In genomic region chr3:31010491-31010890, GRCh38 we compare ENCODE assay signal across 19 cellular contexts.
DNase-seq lines count a peak whose midpoint lies in the region; ATAC-seq and TF ChIP-seq lines count a peak whose summit lies in the region.
"Had no signal": no experiment of that assay in that cellular context is flagged by ENCODE, and none has a peak within 500 bp of the region (broad histone marks: within the 10 kb centered on the region; RNA-seq: fewer than 3 reads in every experiment).

No MANE protein-coding gene starts in this region.

- peaks cover 19% of the 10 kb centered on the region for H3K9me3 Mint-ChIP-seq in Caco-2 (ENCODE audit: unreplicated experiment)

- H3K9me3 ChIP-seq in Caco-2 (0 out of 2 replicates have a peak, but pooled peaks cover 3% of the 10 kb centered on the region), PC-3 (ENCODE audit: low read length) (no peaks in the 10 kb centered on the region), neuronal stem cell (replicated peaks in 1 of 2; ENCODE audit: control insufficient read depth in 2 of 2, insufficient read depth in 1 of 2, low read depth in 1 of 2, low read length in 2 of 2) (peaks cover 0 to 2% of the 10 kb centered on the region in 2 donors)
- H3K9me3 ChIP-seq: stomach had no signal

- peak overlapping the region; percentile 52 for H3K9ac ChIP-seq in PC-3 (ENCODE audit: low read length)
- H3K9ac ChIP-seq in neuronal stem cell (ENCODE audit: low read depth, low read length, poor library complexity) = no peak overlapping the region

- no peak for TF ChIP-seq CTCF in Caco-2 (IDR thresholded peaks at IDR 0.05; ENCODE audit: insufficient read depth in 1 of 2, low read depth in 1 of 2, low read length in 1 of 2, severe bottlenecking in 1 of 2, unreplicated experiment in 1 of 2)
- no peak for TF ChIP-seq CTCF in PC-3 (conservative IDR thresholded peaks at IDR 0.05; ENCODE audit: low read depth, low read length)

- no peaks in the 10 kb centered on the region for H3K79me1 ChIP-seq in neuronal stem cell (ENCODE audit: low read depth, low read length)

- DNase-seq in Caco-2 (no peak), PC-3 (peak; percentile 58), dermis blood vessel endothelial cell (peak; percentile 84), non-pigmented ciliary epithelial cell (ENCODE audit: low read depth) (peak; percentile 75), cerebellum (ENCODE audit: low spot score) (no peak), neuronal stem cell (ENCODE audit: low spot score) (no peak), NCI-H1105 treated with DMSO at 0.1 percent for 48 hours (lab: John Stamatoyannopoulos, UW) (no peak), NAMALWA (ENCODE audit: low spot score) (no peak)
- DNase-seq: activated CD4-positive, alpha-beta T cell treated with anti-CD3 and anti-CD28 coated beads, Interleukin-2, amount 50 U/mL, for 1 hour; activated naive CD4-positive, alpha-beta T cell treated with anti-CD3 and anti-CD28 coated beads, Interleukin-2, amount 10 ng/mL, durations not matched to agents 7 days and 5 days; central memory CD4-positive, alpha-beta T cell; DMS 273 treated with DMSO at 0.1 percent for 48 hours; kidney; NCI-H2107; stomach had no signal

- peak overlapping the region; percentile 18; the same call in 1 of the 2 replicates for H3K4me2 ChIP-seq in PC-3 (ENCODE audit: low read length)
- H3K4me2 ChIP-seq in neuronal stem cell (ENCODE audit: insufficient read depth, low read length, poor library complexity, severe bottlenecking) = no peak overlapping the region

- no peak overlapping the region for H4K8ac ChIP-seq in neuronal stem cell (ENCODE audit: low read depth, low read length)

- BruUV-seq in Caco-2 (replicated peaks; lab: Mats Ljungman, UMichigan) (no TSS peak), PC-3 (replicated peaks; lab: Mats Ljungman, UMichigan) (no TSS peak)

- H3K27me3 ChIP-seq in Caco-2 (replicated peaks; ENCODE audit: control insufficient read depth, insufficient read depth, low read length) (no peaks in the 10 kb centered on the region), PC-3 (ENCODE audit: low read length) (no peaks in the 10 kb centered on the region), neuronal stem cell (ENCODE audit: control insufficient read depth in 3 of 3, insufficient read depth in 3 of 3, low read depth in 1 of 3, low read length in 3 of 3) (peaks cover 0 to 15% (median 0%) of the 10 kb centered on the region in 3 experiments)
- H3K27me3 ChIP-seq: stomach had no signal

- POLR2A ChIA-PET in Caco-2 (lab: Charles Lee) (no interaction called here), PC-3 (lab: Charles Lee; ENCODE audit: unreplicated experiment) (no interaction called here)

- no peak overlapping the region for H3K4me3 Mint-ChIP-seq in Caco-2 (ENCODE audit: unreplicated experiment)
- H3K4me3 Mint-ChIP-seq: activated naive CD4-positive, alpha-beta T cell treated with anti-CD3 and anti-CD28 coated beads, Interleukin-2, amount 10 ng/mL, durations not matched to agents 7 days and 5 days; endodermal cell; mesothelial cell of epicardium; neural crest cell had no signal

- H3K79me2 ChIP-seq in PC-3 (ENCODE audit: low read length) = no peaks in the 10 kb centered on the region

- H4K20me1 ChIP-seq in PC-3 (ENCODE audit: low read length) = no peaks in the 10 kb centered on the region

- no peaks in the 10 kb centered on the region for H3K27me3 Mint-ChIP-seq in Caco-2 (ENCODE audit: insufficient read depth, unreplicated experiment)

- H3F3A ChIP-seq in PC-3 (ENCODE audit: low read length, unreplicated experiment) = no peaks in the 10 kb centered on the region

- no peaks in the 10 kb centered on the region for H3K9me2 ChIP-seq in PC-3 (replicated peaks; ENCODE audit: low read length)

- no peaks in the 10 kb centered on the region for H3K36me3 Mint-ChIP-seq in Caco-2 (ENCODE audit: insufficient read depth, unreplicated experiment)
- H3K36me3 Mint-ChIP-seq: mesothelial cell of epicardium had no signal

- peak overlapping the region; percentile 81 for H3K27ac ChIP-seq in PC-3 (ENCODE audit: low read length)
- H3K27ac ChIP-seq in neuronal stem cell (replicated peaks; ENCODE audit: low read length) = no peak overlapping the region
- H3K27ac ChIP-seq: stomach had no signal

- H3K14ac ChIP-seq in neuronal stem cell (ENCODE audit: low read length) = no peak overlapping the region

- intact Hi-C loops in Caco-2 (cut with micrococcal nuclease; ENCODE audit: unreplicated experiment) = loop anchor here (1.0 to 2.0 kb wide), 5 partner anchors 30 to 231 kb away; no protein-coding TSS in a partner anchor
- intact Hi-C loops in PC-3 (cut with micrococcal nuclease) = no loop called here

- H3K4me3 ChIP-seq in Caco-2 (ENCODE audit: low read depth, low read length) = no peak overlapping the region
- no peak overlapping the region for H3K4me3 ChIP-seq in PC-3 (ENCODE audit: low read length)
- H3K4me3 ChIP-seq in neuronal stem cell (ENCODE audit: low read length in 2 of 2) = no peak overlapping the region
- H3K4me3 ChIP-seq: stomach had no signal

- H2BK15ac ChIP-seq in neuronal stem cell (ENCODE audit: low read length) = no peak overlapping the region

- H2AFZ ChIP-seq in PC-3 (ENCODE audit: low read length) = no peak overlapping the region
- no peak overlapping the region for H2AFZ ChIP-seq in neuronal stem cell (ENCODE audit: low read length)

- H2BK120ac ChIP-seq in neuronal stem cell (ENCODE audit: low read depth, low read length) = no peak overlapping the region

- H2BK12ac ChIP-seq in neuronal stem cell (ENCODE audit: low read length) = no peak overlapping the region

- no peak overlapping the region for H3K23ac ChIP-seq in neuronal stem cell (ENCODE audit: low read depth, low read length, poor library complexity)

- no peak overlapping the region for H3K18ac ChIP-seq in neuronal stem cell (ENCODE audit: low read length)

- ATAC-seq in PC-3 = 0 out of 2 replicates have a peak, but pooled peaks have one; percentile 15
- ATAC-seq: SK-N-SH treated with all-trans-retinoic acid at 6 μM for 48 hours had no signal

- no CpG with 5 or more reads among the region's 2 CpGs for WGBS in neuronal stem cell (ENCODE audit: extremely low coverage in 2 of 2, insufficient read length in 2 of 2, insufficient replicate concordance in 1 of 2), 2 donors

- no peak overlapping the region for H2AK5ac ChIP-seq in neuronal stem cell (ENCODE audit: low read depth, low read length)

- H3K36me3 ChIP-seq in Caco-2 (ENCODE audit: control insufficient read depth, insufficient read depth, low read length) = no peaks in the 10 kb centered on the region
- no peaks in the 10 kb centered on the region for H3K36me3 ChIP-seq in PC-3 (ENCODE audit: low read depth, low read length)
- H3K36me3 ChIP-seq in neuronal stem cell (replicated peaks in 1 of 2; ENCODE audit: control insufficient read depth in 2 of 2, insufficient read depth in 2 of 2, low read length in 2 of 2) = no peaks in the 10 kb centered on the region
- H3K36me3 ChIP-seq: stomach had no signal

- H3K4ac ChIP-seq in neuronal stem cell (ENCODE audit: low read length) = no peak overlapping the region

- no peak overlapping the region for H2BK5ac ChIP-seq in neuronal stem cell (ENCODE audit: low read length)

- CTCF ChIA-PET in Caco-2 (lab: Charles Lee) = interaction anchor here (1.4 kb wide), 1 partner anchor 76 kb away, joined by 7 read pairs; no protein-coding TSS in a partner anchor
- CTCF ChIA-PET in PC-3 (lab: Charles Lee) = interaction anchor here (0.6 to 1.1 kb wide), 3 partner anchors 77 to 1176 kb away, joined by 3 read pairs; no protein-coding TSS in a partner anchor

- H4K91ac ChIP-seq in neuronal stem cell (ENCODE audit: low read depth, low read length, poor library complexity) = no peak overlapping the region

- H3K27ac Mint-ChIP-seq in Caco-2 (ENCODE audit: unreplicated experiment) = peak overlapping the region; percentile 67
- H3K27ac Mint-ChIP-seq: activated naive CD4-positive, alpha-beta T cell treated with anti-CD3 and anti-CD28 coated beads, Interleukin-2, amount 10 ng/mL, durations not matched to agents 7 days and 5 days; endodermal cell; mesothelial cell of epicardium had no signal

- peaks cover 25% of the 10 kb centered on the region for H3K4me1 ChIP-seq in Caco-2
- peaks cover 55% of the 10 kb centered on the region for H3K4me1 ChIP-seq in PC-3 (ENCODE audit: insufficient read depth, low read length)
- H3K4me1 ChIP-seq in neuronal stem cell (ENCODE audit: control insufficient read depth in 2 of 2, insufficient read depth in 1 of 2, low read depth in 1 of 2, low read length in 2 of 2) = peaks cover 0 to 11% of the 10 kb centered on the region in 2 donors
- H3K4me1 ChIP-seq: stomach had no signal

- H3K4me1 Mint-ChIP-seq in Caco-2 (ENCODE audit: low read depth, unreplicated experiment) = peaks cover 33% of the 10 kb centered on the region

Comparison
In these comparisons a context has a peak if more than half of its experiments do, and no peak if none do; other contexts are left out.
1. DNase-seq: peak in PC-3 (single experiment), dermis blood vessel endothelial cell (single experiment) and non-pigmented ciliary epithelial cell (single experiment); none in Caco-2 (0 of 2), cerebellum (single experiment), neuronal stem cell (single experiment), NCI-H1105 treated with DMSO at 0.1 percent for 48 hours (single experiment) and NAMALWA (single experiment).